ENCODE assay signal across 9 cellular contexts in the genomic region with DNA sequence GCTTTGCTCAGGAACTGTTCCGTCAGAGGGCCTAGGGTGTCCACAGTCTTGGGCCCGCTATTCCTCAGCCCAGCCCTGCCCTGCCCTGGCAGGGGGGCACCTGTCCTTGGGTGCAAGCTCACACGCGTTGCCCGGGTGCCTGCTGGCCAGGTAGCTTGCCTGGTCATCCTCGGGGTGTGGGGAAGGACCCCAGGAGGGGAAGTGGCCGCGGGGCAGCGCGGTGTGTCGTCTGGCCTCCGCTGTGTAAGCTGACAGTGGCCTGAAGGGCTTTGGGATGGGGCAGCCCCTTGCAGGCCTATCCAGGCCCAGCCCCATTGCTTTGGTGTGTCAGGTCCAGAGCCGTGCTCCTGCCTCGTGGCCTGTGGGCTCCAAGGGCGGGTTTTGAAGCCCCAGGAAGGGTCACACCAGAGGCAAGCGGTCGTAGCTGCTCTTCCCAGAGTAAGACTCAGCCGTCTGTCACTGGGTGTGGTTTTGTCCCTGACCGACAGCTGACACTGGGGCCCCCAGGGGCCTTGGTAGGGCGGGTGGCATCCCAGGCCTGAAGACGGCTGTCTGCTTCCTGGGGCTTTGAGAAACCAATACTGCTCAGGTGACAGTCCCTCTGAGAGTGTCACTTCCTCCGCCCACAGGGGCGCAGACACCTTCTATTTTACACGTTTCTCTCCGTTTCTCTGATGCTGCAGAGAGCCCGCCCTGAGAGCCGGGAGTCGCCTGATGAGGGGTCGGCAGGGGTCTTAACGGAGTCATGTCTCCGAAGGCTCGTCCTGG.
DNase-seq lines count a peak whose midpoint lies in the region; ATAC-seq, FAIRE-seq and TF ChIP-seq lines count a peak whose summit lies in the region.
"Had no signal": no experiment of that assay in that cellular context is flagged by ENCODE, and none has a peak within 500 bp of the region (broad histone marks: within the 10 kb centered on the region; RNA-seq: fewer than 3 reads in every experiment).

No MANE protein-coding gene starts in this region.

- no peaks in the 10 kb centered on the region for H3K27me3 ChIP-seq in small intestine (ENCODE audit: control insufficient read depth in 2 of 2, insufficient read depth in 2 of 2, low read length in 2 of 2)

- no peaks in the 10 kb centered on the region for H3K27me3 Mint-ChIP-seq in dendritic cell treated with granulocyte-macrophage colony-stimulating factor and Interleukin-4, amounts not matched to agents 40 ng/mL and 50 ng/mL, for 4 days

- H3K4me3 Mint-ChIP-seq in dendritic cell treated with granulocyte-macrophage colony-stimulating factor and Interleukin-4, amounts not matched to agents 40 ng/mL and 50 ng/mL, for 4 days: peak overlapping the region; percentile 73

- 59 to 76% (median 64%) methylated on average over 31 to 32 of the region's 32 CpGs for WGBS in small intestine, 3 donors

- peaks cover 97% of the 10 kb centered on the region for H3K4me1 Mint-ChIP-seq in dendritic cell treated with granulocyte-macrophage colony-stimulating factor and Interleukin-4, amounts not matched to agents 40 ng/mL and 50 ng/mL, for 4 days (ENCODE audit: low read depth)

- DNase-seq in small intestine (peak; percentile 41), DMS153 treated with DMSO at 0.1 percent for 48 hours (lab: John Stamatoyannopoulos, UW; ENCODE audit: unreplicated experiment) (no peak), NCI-H510A treated with DMSO at 0.1 percent for 48 hours (lab: John Stamatoyannopoulos, UW) (no peak), Ammon's horn (ENCODE audit: low spot score) (no peak)

- TF ChIP-seq POLR2A in GM18951 (IDR thresholded peaks at IDR 0.05; ENCODE audit: extremely low read depth, insufficient read depth, insufficient read length): peak; percentile 48

- H3K9me3 Mint-ChIP-seq in dendritic cell treated with granulocyte-macrophage colony-stimulating factor and Interleukin-4, amounts not matched to agents 40 ng/mL and 50 ng/mL, for 4 days: no peaks in the 10 kb centered on the region

- intact Hi-C loops in dendritic cell treated with granulocyte-macrophage colony-stimulating factor and Interleukin-4, amounts not matched to agents 40 ng/mL and 50 ng/mL, for 4 days (cut with micrococcal nuclease): loop anchor here (2.0 to 5.0 kb wide), 2 partner anchors 15 to 43 kb away; no protein-coding TSS in a partner anchor

- peaks cover 62% of the 10 kb centered on the region for H3K36me3 Mint-ChIP-seq in dendritic cell treated with granulocyte-macrophage colony-stimulating factor and Interleukin-4, amounts not matched to agents 40 ng/mL and 50 ng/mL, for 4 days (ENCODE audit: low read depth)

- no peaks in the 10 kb centered on the region for H3K4me1 ChIP-seq in small intestine (ENCODE audit: control insufficient read depth in 2 of 2, insufficient read depth in 1 of 2, low read depth in 1 of 2, low read length in 1 of 2)

- peaks cover 3 to 5% of the 10 kb centered on the region in 2 donors for H3K36me3 ChIP-seq in small intestine (ENCODE audit: control insufficient read depth in 2 of 2, insufficient read depth in 2 of 2, low read length in 2 of 2)

- FAIRE-seq in small intestine (lab: Jason Lieb, UNC): no peak
- FAIRE-seq: TTC549 had no signal

- peak overlapping the region in 1 of 2 donors; percentile 40 for H3K4me3 ChIP-seq in small intestine (ENCODE audit: low read depth in 1 of 2, low read length in 2 of 2)

- H3K27ac ChIP-seq in small intestine (ENCODE audit: low read depth in 1 of 2, low read length in 1 of 2): peak overlapping the region; percentile 72 to 94

- H3K9me3 ChIP-seq in small intestine (ENCODE audit: control insufficient read depth, low read depth): no peaks in the 10 kb centered on the region

- ATAC-seq in HG03064 (IDR thresholded peaks at IDR 0.05; ENCODE audit: low read depth, unreplicated experiment): peak; percentile 65
- ATAC-seq in activated CD4-positive, CD25-positive, alpha-beta regulatory T cell treated with anti-CD3 and anti-CD28 coated beads, Interleukin-2, amount 50 U/mL, for 24 hours: peak; percentile 89 to 90

- H3K27ac Mint-ChIP-seq in dendritic cell treated with granulocyte-macrophage colony-stimulating factor and Interleukin-4, amounts not matched to agents 40 ng/mL and 50 ng/mL, for 4 days: peak overlapping the region; percentile 91

- in situ Hi-C loops in GM18951 (cut with MboI; ENCODE audit: low sequenced_read_pairs, unreplicated experiment): no loop called here
